34 cellular contexts compared by ENCODE assay signal in the genomic region with DNA sequence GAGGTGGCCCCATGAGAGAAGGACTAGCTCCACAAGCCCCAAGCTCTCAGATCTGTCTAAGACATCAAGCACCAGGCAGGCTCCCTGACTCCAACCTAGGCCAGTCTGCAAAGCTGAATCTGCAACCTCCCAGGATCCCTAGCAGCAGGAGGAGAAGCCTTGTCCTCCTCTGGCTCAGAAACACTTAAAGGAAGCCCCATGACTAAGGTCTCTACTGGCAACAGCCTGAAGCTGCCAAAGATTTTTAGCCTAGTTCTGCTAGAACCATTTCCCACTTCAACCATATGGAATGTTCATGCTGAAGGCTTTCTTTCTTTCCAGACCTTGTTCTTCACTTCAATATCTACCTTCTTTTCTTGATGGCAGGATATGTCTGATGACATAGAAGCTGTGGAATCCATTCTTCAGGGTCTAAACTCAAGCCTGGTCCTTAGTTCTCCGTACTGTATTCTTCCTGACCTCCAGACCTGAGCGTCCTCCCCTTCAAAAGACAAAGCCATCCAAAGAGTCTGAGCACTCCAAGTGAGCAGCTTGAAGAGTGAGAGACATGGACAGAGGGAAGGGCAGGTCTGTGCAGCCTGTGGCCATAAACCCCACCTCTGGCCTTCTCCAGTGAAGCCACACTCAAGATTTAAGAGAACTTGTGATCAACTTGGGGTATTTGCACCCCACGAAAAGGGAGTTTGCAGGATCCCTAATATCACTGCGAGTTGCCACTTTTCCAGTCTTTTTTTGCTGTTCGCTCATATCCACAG. TPM values are rescaled to one million over a fixed set of nuclear protein-coding genes. Genes with fewer than 3 reads are reported as not detected.
"Had no signal": no experiment of that assay in that cellular context is flagged by ENCODE, and none has a peak within 500 bp of the region (broad histone marks: within the 10 kb centered on the region; RNA-seq: fewer than 3 reads in every experiment).

No MANE protein-coding gene starts in this region.

- H3K9me3 ChIP-seq: adrenal gland, body of pancreas, esophagus squamous epithelium had no signal

- H3K27me3 ChIP-seq: adrenal gland, body of pancreas had no signal

- H3K4me1 ChIP-seq: adrenal gland, body of pancreas, esophagus squamous epithelium had no signal

- H3K36me3 ChIP-seq: adrenal gland, esophagus squamous epithelium had no signal

- DNase-seq: activated CD4-positive, alpha-beta memory T cell treated with anti-CD3 and anti-CD28 coated beads for 36 hours; activated CD4-positive, alpha-beta T cell treated with anti-CD3 and anti-CD28 coated beads for 36 hours; activated CD4-positive, alpha-beta T cell treated with anti-CD3 and anti-CD28 coated beads, Interleukin-2, amount 10 ng/mL, durations not matched to agents 24 days and 14 days; activated CD4-positive, CD25-positive, alpha-beta regulatory T cell; activated CD4-positive, CD25-positive, alpha-beta regulatory T cell treated with anti-CD3 and anti-CD28 coated beads, Interleukin-2, amount 50 U/mL, for 72 hours; activated CD8-positive, alpha-beta memory T cell treated with anti-CD3 and anti-CD28 coated beads, Interleukin-2, amount 10 ng/mL, durations not matched to agents 7 days and 5 days; activated CD8-positive, alpha-beta memory T cell treated with anti-CD3 and anti-CD28 coated beads, Interleukin-2, amount 50 U/mL, for 4 hours; activated CD8-positive, alpha-beta T cell treated with anti-CD3 and anti-CD28 coated beads, Interleukin-2, amount 10 ng/mL, durations not matched to agents 7 days and 5 days; activated effector memory CD4-positive, alpha-beta T cell treated with anti-CD3 and anti-CD28 coated beads, Interleukin-2, amount 50 U/mL, for 16 hours; activated naive CD4-positive, alpha-beta T cell treated with anti-CD3 and anti-CD28 coated beads for 36 hours; activated naive CD8-positive, alpha-beta T cell treated with anti-CD3 and anti-CD28 coated beads for 36 hours; activated naive CD8-positive, alpha-beta T cell treated with anti-CD3 and anti-CD28 coated beads, Interleukin-2, amount 50 U/mL, for 24 hours; activated T-cell treated with anti-CD3 and anti-CD28 coated beads, Interleukin-2, amount 50 U/mL, for 1 hour; activated T-cell treated with anti-CD3 and anti-CD28 coated beads, Interleukin-2, amount 50 U/mL, for 48 hours; adrenal gland; amygdala; aorta; body of pancreas; caudate nucleus; cortex of kidney; dermis blood vessel endothelial cell; effector CD4-positive, alpha-beta T cell; effector memory CD8-positive, alpha-beta T cell; erythroblast; esophagus squamous epithelium; foreskin fibroblast; head of caudate nucleus; T-helper 2 cell had no signal

- H3K27ac ChIP-seq: adrenal gland, body of pancreas, esophagus squamous epithelium had no signal

- H3K4me3 ChIP-seq: adrenal gland, body of pancreas, esophagus squamous epithelium had no signal

RNA-seq across cellular contexts. Expression of gene SST, which starts 23.1 kb away (rescaled TPM):
- total RNA-seq: activated CD4-positive, alpha-beta memory T cell treated with anti-CD3 and anti-CD28 coated beads for 36 hours; activated CD4-positive, alpha-beta T cell treated with anti-CD3 and anti-CD28 coated beads for 36 hours; activated CD4-positive, alpha-beta T cell treated with anti-CD3 and anti-CD28 coated beads, Interleukin-2, amount 10 ng/mL, durations not matched to agents 24 days and 14 days; activated CD8-positive, alpha-beta memory T cell treated with anti-CD3 and anti-CD28 coated beads for 36 hours; activated CD8-positive, alpha-beta memory T cell treated with anti-CD3 and anti-CD28 coated beads, Interleukin-2, amount 10 ng/mL, durations not matched to agents 7 days and 5 days; activated CD8-positive, alpha-beta T cell treated with anti-CD3 and anti-CD28 coated beads, Interleukin-2, amount 10 ng/mL, durations not matched to agents 7 days and 5 days; activated naive CD4-positive, alpha-beta T cell treated with anti-CD3 and anti-CD28 coated beads for 36 hours; activated naive CD8-positive, alpha-beta T cell treated with anti-CD3 and anti-CD28 coated beads for 36 hours; activated T-helper 1 cell treated with anti-CD3 and anti-CD28 coated beads, Interleukin-12 subunit alpha, Interleukin-12 subunit beta, Interleukin-2, Interleukin-4 antibody, amounts not matched to agents 30 ng/mL and 10 ng/mL and 1 ng/mL, durations not matched to agents 14 hours and 24 hours and 36 hours; activated T-helper 2 cell treated with anti-CD3 and anti-CD28 coated beads, Interferon-gamma antibody, Interleukin-2, Interleukin-4, amounts not matched to agents 10 μg/mL and 5 μg/mL and 100 μg/mL, durations not matched to agents 14 hours and 24 hours and 36 hours; aorta; chondrocyte; dermis blood vessel endothelial cell; esophagus squamous epithelium; T-helper 1 cell treated with Interleukin-12 subunit alpha and Interleukin-12 subunit beta and Interleukin-4 antibody, amounts not matched to agents 30 ng/mL and 1 ng/mL, for 36 hours had no signal

RNA-seq across cellular contexts. Expression of gene RTP2, which starts 55.3 kb away (rescaled TPM):
- total RNA-seq: activated CD4-positive, alpha-beta memory T cell treated with anti-CD3 and anti-CD28 coated beads for 36 hours; activated CD4-positive, alpha-beta T cell treated with anti-CD3 and anti-CD28 coated beads for 36 hours; activated CD4-positive, alpha-beta T cell treated with anti-CD3 and anti-CD28 coated beads, Interleukin-2, amount 10 ng/mL, durations not matched to agents 24 days and 14 days; activated CD8-positive, alpha-beta memory T cell treated with anti-CD3 and anti-CD28 coated beads for 36 hours; activated CD8-positive, alpha-beta memory T cell treated with anti-CD3 and anti-CD28 coated beads, Interleukin-2, amount 10 ng/mL, durations not matched to agents 7 days and 5 days; activated CD8-positive, alpha-beta T cell treated with anti-CD3 and anti-CD28 coated beads, Interleukin-2, amount 10 ng/mL, durations not matched to agents 7 days and 5 days; activated naive CD4-positive, alpha-beta T cell treated with anti-CD3 and anti-CD28 coated beads for 36 hours; activated naive CD8-positive, alpha-beta T cell treated with anti-CD3 and anti-CD28 coated beads for 36 hours; activated T-helper 1 cell treated with anti-CD3 and anti-CD28 coated beads, Interleukin-12 subunit alpha, Interleukin-12 subunit beta, Interleukin-2, Interleukin-4 antibody, amounts not matched to agents 30 ng/mL and 10 ng/mL and 1 ng/mL, durations not matched to agents 14 hours and 24 hours and 36 hours; activated T-helper 2 cell treated with anti-CD3 and anti-CD28 coated beads, Interferon-gamma antibody, Interleukin-2, Interleukin-4, amounts not matched to agents 10 μg/mL and 5 μg/mL and 100 μg/mL, durations not matched to agents 14 hours and 24 hours and 36 hours; aorta; body of pancreas; chondrocyte; dermis blood vessel endothelial cell; esophagus squamous epithelium; frontal cortex; T-helper 1 cell treated with Interleukin-12 subunit alpha and Interleukin-12 subunit beta and Interleukin-4 antibody, amounts not matched to agents 30 ng/mL and 1 ng/mL, for 36 hours had no signal
